ENCODE assay signal across 17 cellular contexts in the genomic region with DNA sequence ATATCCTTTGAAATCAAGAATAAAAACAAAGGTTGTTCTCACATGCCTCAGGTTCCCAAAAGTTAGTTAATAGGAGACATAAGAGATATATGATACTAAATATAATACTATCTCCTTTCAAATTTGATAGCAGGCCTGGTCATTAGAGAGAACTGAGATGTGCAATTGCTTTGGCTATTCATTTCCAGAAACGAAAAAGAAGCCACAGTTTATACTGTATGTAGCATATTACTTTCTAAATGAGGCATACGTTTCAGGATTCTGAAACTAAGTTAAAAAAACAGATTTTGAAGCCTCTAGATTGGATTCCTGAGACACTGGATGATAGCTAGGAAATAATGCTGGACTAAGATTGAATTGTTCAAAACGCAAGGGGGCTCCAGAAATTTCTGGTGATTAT. TPM values are rescaled to one million over a fixed set of nuclear protein-coding genes. Genes with fewer than 3 reads are reported as not detected.
A peak's percentile ranks its signal among the peaks of the same experiment; 100 is the strongest.
DNase-seq lines count a peak whose midpoint lies in the region; ATAC-seq, FAIRE-seq and TF ChIP-seq lines count a peak whose summit lies in the region.
"Had no signal": no experiment of that assay in that cellular context is flagged by ENCODE, and none has a peak within 500 bp of the region (broad histone marks: within the 10 kb centered on the region; RNA-seq: fewer than 3 reads in every experiment).

No MANE protein-coding gene starts in this region.

- H3K9me3 ChIP-seq in OCI-LY3 (ENCODE audit: insufficient read depth, low read length) (no peaks in the 10 kb centered on the region), pancreas (no peaks in the 10 kb centered on the region), prostate gland (no peaks in the 10 kb centered on the region)
- H3K9me3 ChIP-seq: left ventricle myocardium inferior, tibial nerve had no signal

- TF ChIP-seq CTCF in OCI-LY3 (IDR thresholded peaks at IDR 0.05; ENCODE audit: low read depth, low read length) (no peak), pancreas (IDR thresholded peaks at IDR 0.05) (no peak), prostate gland (IDR thresholded peaks at IDR 0.05) (no peak)

- H3K36me3 ChIP-seq in OCI-LY3 (replicated peaks; ENCODE audit: low read depth, low read length) (peaks cover 10% of the 10 kb centered on the region), pancreas (no peaks in the 10 kb centered on the region), prostate gland (no peaks in the 10 kb centered on the region)
- H3K36me3 ChIP-seq: left ventricle myocardium inferior, tibial nerve had no signal

- H2AFZ ChIP-seq in OCI-LY3 (ENCODE audit: low read depth, low read length): no peak overlapping the region

- ATAC-seq in GM18520 (IDR thresholded peaks at IDR 0.05; ENCODE audit: unreplicated experiment) (peak; percentile 67), GM21447 (IDR thresholded peaks at IDR 0.05; ENCODE audit: unreplicated experiment) (peak; percentile 84), HG03045 (IDR thresholded peaks at IDR 0.05; ENCODE audit: unreplicated experiment) (peak; percentile 80), pancreas (no peak)
- no peak for ATAC-seq in naive thymus-derived CD8-positive, alpha-beta T cell
- ATAC-seq: Right ventricle myocardium inferior had no signal

- H3K4me3 Mint-ChIP-seq in naive thymus-derived CD8-positive, alpha-beta T cell: no peak overlapping the region
- H3K4me3 Mint-ChIP-seq: activated naive CD4-positive, alpha-beta T cell treated with anti-CD3 and anti-CD28 coated beads, Interleukin-2, amount 10 ng/mL, durations not matched to agents 7 days and 5 days; CD4-positive, alpha-beta T cell; IgD-negative memory B cell had no signal

- H3K27ac Mint-ChIP-seq in naive thymus-derived CD8-positive, alpha-beta T cell: no peak overlapping the region
- H3K27ac Mint-ChIP-seq: activated naive CD4-positive, alpha-beta T cell treated with anti-CD3 and anti-CD28 coated beads, Interleukin-2, amount 10 ng/mL, durations not matched to agents 7 days and 5 days; CD4-positive, alpha-beta T cell; IgD-negative memory B cell; progenitor cell of endocrine pancreas had no signal

- H3K36me3 Mint-ChIP-seq in naive thymus-derived CD8-positive, alpha-beta T cell: no peaks in the 10 kb centered on the region
- H3K36me3 Mint-ChIP-seq: activated naive CD4-positive, alpha-beta T cell treated with anti-CD3 and anti-CD28 coated beads, Interleukin-2, amount 10 ng/mL, durations not matched to agents 7 days and 5 days had no signal

- peaks cover 0 to 2% (median 0%) of the 10 kb centered on the region in 5 donors for H3K27me3 Mint-ChIP-seq in naive thymus-derived CD8-positive, alpha-beta T cell
- H3K27me3 Mint-ChIP-seq: activated naive CD4-positive, alpha-beta T cell treated with anti-CD3 and anti-CD28 coated beads, Interleukin-2, amount 10 ng/mL, durations not matched to agents 7 days and 5 days; IgD-negative memory B cell; progenitor cell of endocrine pancreas had no signal

- H3K4me3 ChIP-seq in OCI-LY3 (ENCODE audit: low read length) (peak overlapping the region; percentile 49), pancreas (no peak overlapping the region), prostate gland (no peak overlapping the region)
- H3K4me3 ChIP-seq: left ventricle myocardium inferior, tibial nerve had no signal

- H3K4me1 ChIP-seq in OCI-LY3 (ENCODE audit: low read length) (peaks cover 43% of the 10 kb centered on the region), pancreas (no peaks in the 10 kb centered on the region), prostate gland (replicated peaks) (no peaks in the 10 kb centered on the region)

- peak overlapping the region; percentile 63 for H3K4me2 ChIP-seq in OCI-LY3 (ENCODE audit: low read length)

- H3K27me3 ChIP-seq in OCI-LY3 (ENCODE audit: low read depth, low read length): no peaks in the 10 kb centered on the region
- no peaks in the 10 kb centered on the region for H3K27me3 ChIP-seq in pancreas
- no peaks in the 10 kb centered on the region for H3K27me3 ChIP-seq in prostate gland (replicated peaks; ENCODE audit: insufficient read depth)
- H3K27me3 ChIP-seq: tibial nerve had no signal

- no peak for FAIRE-seq in pancreas (lab: Jason Lieb, UNC)
- FAIRE-seq: colon had no signal

- H3K27ac ChIP-seq in OCI-LY3 (ENCODE audit: low read length): peak overlapping the region; percentile 67
- H3K27ac ChIP-seq in pancreas: no peak overlapping the region
- no peak overlapping the region for H3K27ac ChIP-seq in prostate gland
- H3K27ac ChIP-seq: tibial nerve had no signal

- 84 to 86% methylated on average over 3 of the region's 3 CpGs for WGBS in pancreas, 2 donors
- 83% methylated on average over 3 of the region's 3 CpGs for WGBS in prostate gland

- no peak overlapping the region for H3K9ac ChIP-seq in OCI-LY3 (ENCODE audit: low read length)

- peaks cover 0 to 3% (median 0%) of the 10 kb centered on the region in 4 donors for H3K4me1 Mint-ChIP-seq in naive thymus-derived CD8-positive, alpha-beta T cell
- H3K4me1 Mint-ChIP-seq: activated naive CD4-positive, alpha-beta T cell treated with anti-CD3 and anti-CD28 coated beads, Interleukin-2, amount 10 ng/mL, durations not matched to agents 7 days and 5 days had no signal

- DNase-seq in naive thymus-derived CD8-positive, alpha-beta T cell: no peak
- no peak for DNase-seq in germinal center (ENCODE audit: low spot score)
- no peak for DNase-seq in pancreas
- no peak for DNase-seq in prostate gland (ENCODE audit: low spot score)
- DNase-seq: activated naive CD4-positive, alpha-beta T cell treated with anti-CD3 and anti-CD28 coated beads, Interleukin-2, amount 10 ng/mL, durations not matched to agents 7 days and 5 days; CD4-positive, alpha-beta T cell; left ventricle myocardium inferior; NCI-H2171 had no signal

- intact Hi-C loops in pancreas (cut with DNase I) (no loop called here), prostate gland (cut with DNase I) (no loop called here)

- no peaks in the 10 kb centered on the region for H3K9me3 Mint-ChIP-seq in naive thymus-derived CD8-positive, alpha-beta T cell
- H3K9me3 Mint-ChIP-seq: activated naive CD4-positive, alpha-beta T cell treated with anti-CD3 and anti-CD28 coated beads, Interleukin-2, amount 10 ng/mL, durations not matched to agents 7 days and 5 days; CD4-positive, alpha-beta T cell; IgD-negative memory B cell had no signal

- no peaks in the 10 kb centered on the region for H3K79me2 ChIP-seq in OCI-LY3 (ENCODE audit: low read length)

- H4K20me1 ChIP-seq in OCI-LY3 (ENCODE audit: insufficient read depth, low read length): no peaks in the 10 kb centered on the region

- TF ChIP-seq POLR2A in prostate gland (IDR thresholded peaks at IDR 0.05): no peak

- POLR2A ChIA-PET in naive thymus-derived CD8-positive, alpha-beta T cell (lab: Charles Lee): no interaction called here

RNA-seq across cellular contexts. Expression of gene PPP1R1C, which starts 7.1 kb away (rescaled TPM):
- total RNA-seq in naive thymus-derived CD8-positive, alpha-beta T cell: not detected
- polyA plus RNA-seq in naive thymus-derived CD8-positive, alpha-beta T cell: not detected
- total RNA-seq in pancreas (1 to 10 TPM in 1 of 6 donors, under 1 TPM in 5; 0.20 to 1.6 (median 0.50) TPM), prostate gland (1 to 10 TPM; 5.9 to 9.1 TPM)
- 1 to 10 TPM; 1.9 to 2.4 TPM for polyA plus RNA-seq in pancreas
- total RNA-seq: CD4-positive, alpha-beta T cell had no signal
- polyA plus RNA-seq: IgD-negative memory B cell had no signal

Comparison
In these comparisons a context has a peak if more than half of its experiments do, and no peak if none do; other contexts are left out.
1. ATAC-seq: peak in GM18520 (single experiment), GM21447 (single experiment) and HG03045 (single experiment); none in naive thymus-derived CD8-positive, alpha-beta T cell (0 of 2) and pancreas (0 of 4).